8 cellular contexts compared by ENCODE assay signal in the genomic region with DNA sequence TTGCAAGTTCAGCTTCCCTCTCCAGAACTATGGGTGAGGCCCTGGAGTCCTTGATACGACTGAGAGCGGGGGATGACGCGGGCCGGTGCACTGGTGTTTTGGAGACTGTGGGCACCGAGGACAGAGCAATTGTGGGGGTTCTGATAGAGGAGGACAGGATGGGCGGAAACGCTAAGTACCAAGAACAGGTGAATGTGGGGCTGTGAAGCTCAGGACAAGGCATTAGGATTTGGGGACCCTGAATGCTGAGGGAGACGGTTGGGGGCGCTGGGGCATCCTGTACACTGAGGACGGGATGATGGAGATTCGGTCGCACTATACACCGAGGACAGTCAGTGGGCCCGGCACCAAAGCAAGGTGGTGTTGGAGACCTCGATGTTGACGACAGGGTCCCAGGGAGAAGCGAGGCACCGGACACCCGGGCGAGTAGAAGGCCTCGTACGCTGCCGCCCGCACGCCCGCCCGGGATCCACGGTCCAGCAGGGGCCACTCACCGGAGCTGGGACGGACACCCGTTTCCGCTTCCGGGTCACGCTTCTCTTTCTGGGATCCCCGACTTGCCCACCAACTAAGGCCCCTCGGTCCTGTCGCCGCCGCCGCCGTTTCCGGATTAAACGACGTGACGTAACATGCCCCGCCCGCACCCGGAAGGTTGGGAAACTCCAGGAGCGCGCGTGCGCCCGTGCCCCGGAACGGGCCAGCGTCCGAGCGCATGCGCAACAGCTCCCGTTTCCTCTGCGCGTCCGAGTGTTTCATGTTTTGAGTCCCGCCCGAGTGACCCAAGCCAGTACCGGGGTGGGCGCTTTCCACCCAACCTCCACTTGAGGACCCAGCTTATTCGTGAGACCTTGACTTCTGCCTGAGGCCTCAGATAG. TPM values are rescaled to one million over a fixed set of nuclear protein-coding genes. Genes with fewer than 3 reads are reported as not detected.
DNase-seq lines count a peak whose midpoint lies in the region; ATAC-seq and TF ChIP-seq lines count a peak whose summit lies in the region.

TSS of gene CHMP2A (minus strand) at position 612 of the 875 bp plus-strand sequence. CDS start 893 bp downstream, outside the sequence.

- H3F3A ChIP-seq in OCI-LY1 (ENCODE audit: insufficient read depth, low read length): peaks cover 9% of the 10 kb centered on the region

- H3K4me2 ChIP-seq in BLaER1 treated with 17β-estradiol and CSF1 and Interleukin-3, amounts not matched to agents 10 nM and 100 nM: peak within 1 kb of the TSS; percentile 89 to 100 (median 98)
- peak within 1 kb of the TSS; percentile 88 for H3K4me2 ChIP-seq in OCI-LY1 (ENCODE audit: low read length)
- H3K4me2 ChIP-seq in trophoblast cell (ENCODE audit: low read length): peak within 1 kb of the TSS; percentile 90

- TF ChIP-seq CTCF in OCI-LY1 (IDR thresholded peaks at IDR 0.05; ENCODE audit: low read length): no peak
- TF ChIP-seq CTCF in glutamatergic neuron (IDR thresholded peaks at IDR 0.05; ENCODE audit: partially characterized antibody, unreplicated experiment): no peak
- no peak for TF ChIP-seq CTCF in type B pancreatic cell (conservative IDR thresholded peaks at IDR 0.05)

- peaks cover 54% of the 10 kb centered on the region for H3K4me1 Mint-ChIP-seq in activated naive CD4-positive, alpha-beta T cell treated with anti-CD3 and anti-CD28 coated beads, Interleukin-2, amount 10 ng/mL, durations not matched to agents 7 days and 5 days
- H3K4me1 Mint-ChIP-seq in glutamatergic neuron (ENCODE audit: low read depth, unreplicated experiment): peaks cover 16% of the 10 kb centered on the region
- H3K4me1 Mint-ChIP-seq in type B pancreatic cell (ENCODE audit: unreplicated experiment): peaks cover 20% of the 10 kb centered on the region

- peak within 1 kb of the TSS; percentile 96 for H3K4me3 Mint-ChIP-seq in activated naive CD4-positive, alpha-beta T cell treated with anti-CD3 and anti-CD28 coated beads, Interleukin-2, amount 10 ng/mL, durations not matched to agents 7 days and 5 days
- H3K4me3 Mint-ChIP-seq in glutamatergic neuron (ENCODE audit: unreplicated experiment) (peak within 1 kb of the TSS; percentile 97), type B pancreatic cell (peak within 1 kb of the TSS; percentile 95)

- no peak within 1 kb of the TSS for H3K23ac ChIP-seq in trophoblast cell (ENCODE audit: low read length)

- peak within 1 kb of the TSS; percentile 92 for H2AK5ac ChIP-seq in trophoblast cell (ENCODE audit: low read length)

- no peaks in the 10 kb centered on the region for H3K27me3 Mint-ChIP-seq in activated naive CD4-positive, alpha-beta T cell treated with anti-CD3 and anti-CD28 coated beads, Interleukin-2, amount 10 ng/mL, durations not matched to agents 7 days and 5 days
- H3K27me3 Mint-ChIP-seq in glutamatergic neuron (ENCODE audit: unreplicated experiment) (peaks cover 19% of the 10 kb centered on the region), type B pancreatic cell (no peaks in the 10 kb centered on the region)

- H3K9me3 Mint-ChIP-seq in activated naive CD4-positive, alpha-beta T cell treated with anti-CD3 and anti-CD28 coated beads, Interleukin-2, amount 10 ng/mL, durations not matched to agents 7 days and 5 days: no peaks in the 10 kb centered on the region
- H3K9me3 Mint-ChIP-seq in glutamatergic neuron (ENCODE audit: unreplicated experiment): peaks cover 25% of the 10 kb centered on the region
- H3K9me3 Mint-ChIP-seq in type B pancreatic cell: no peaks in the 10 kb centered on the region

- peak within 1 kb of the TSS; percentile 75 to 99 (median 98) for H3K27ac ChIP-seq in BLaER1 treated with 17β-estradiol and CSF1 and Interleukin-3, amounts not matched to agents 10 nM and 100 nM
- H3K27ac ChIP-seq in OCI-LY1 (ENCODE audit: low read depth, low read length, poor library complexity, severe bottlenecking): peak within 1 kb of the TSS; percentile 93
- H3K27ac ChIP-seq in trophoblast cell (ENCODE audit: low read depth, low read length): peak within 1 kb of the TSS; percentile 89

- H3K27ac Mint-ChIP-seq in activated naive CD4-positive, alpha-beta T cell treated with anti-CD3 and anti-CD28 coated beads, Interleukin-2, amount 10 ng/mL, durations not matched to agents 7 days and 5 days: peak within 1 kb of the TSS; percentile 94
- H3K27ac Mint-ChIP-seq in glutamatergic neuron (ENCODE audit: unreplicated experiment) (peak within 1 kb of the TSS; percentile 96), type B pancreatic cell (peak within 1 kb of the TSS; percentile 100)

- peak; percentile 17 for ATAC-seq in GM21717 (IDR thresholded peaks at IDR 0.05; ENCODE audit: unreplicated experiment)

- H3K36me3 ChIP-seq in BLaER1 treated with 17β-estradiol and CSF1 and Interleukin-3, amounts not matched to agents 10 nM and 100 nM: peaks cover 53 to 67% (median 61%) of the 10 kb centered on the region in 11 experiments
- peaks cover 59% of the 10 kb centered on the region for H3K36me3 ChIP-seq in OCI-LY1 (ENCODE audit: insufficient read depth, low read length)
- H3K36me3 ChIP-seq in trophoblast cell (ENCODE audit: control insufficient read depth in 1 of 2, insufficient read depth in 2 of 2, low read length in 2 of 2): peaks cover 52% of the 10 kb centered on the region in 2 experiments

- H4K20me1 ChIP-seq in BLaER1 treated with 17β-estradiol and CSF1 and Interleukin-3, amounts not matched to agents 10 nM and 100 nM: peaks cover 19 to 69% (median 49%) of the 10 kb centered on the region in 11 experiments; a peak in 21 of 22 replicates
- H4K20me1 ChIP-seq in OCI-LY1 (ENCODE audit: insufficient read depth, low read length): no peaks in the 10 kb centered on the region

- H3K9me3 ChIP-seq in BLaER1 treated with 17β-estradiol and CSF1 and Interleukin-3, amounts not matched to agents 10 nM and 100 nM (replicated peaks in 1 of 11): no peaks in the 10 kb centered on the region
- H3K9me3 ChIP-seq in OCI-LY1 (ENCODE audit: low read length): no peaks in the 10 kb centered on the region
- no peaks in the 10 kb centered on the region for H3K9me3 ChIP-seq in trophoblast cell (ENCODE audit: insufficient read depth, low read depth, low read length)

- peak within 1 kb of the TSS; percentile 71 for H3K18ac ChIP-seq in trophoblast cell (ENCODE audit: low read length)

- peak within 1 kb of the TSS; percentile 59 for H2BK120ac ChIP-seq in trophoblast cell (ENCODE audit: insufficient read depth, low read length, poor library complexity)

- H3K9ac ChIP-seq in BLaER1 treated with 17β-estradiol and CSF1 and Interleukin-3, amounts not matched to agents 10 nM and 100 nM: peak within 1 kb of the TSS; percentile 89 to 98 (median 96)
- peak within 1 kb of the TSS; percentile 81 for H3K9ac ChIP-seq in OCI-LY1 (ENCODE audit: low read length)
- H3K9ac ChIP-seq in trophoblast cell (ENCODE audit: low read length): peak within 1 kb of the TSS; percentile 91

- peak within 1 kb of the TSS; percentile 10 for H2BK12ac ChIP-seq in trophoblast cell (ENCODE audit: low read length)

- CTCF ChIA-PET in activated naive CD4-positive, alpha-beta T cell treated with anti-CD3 and anti-CD28 coated beads, Interleukin-2, amount 10 ng/mL, durations not matched to agents 7 days and 5 days (lab: Charles Lee): interaction anchor here (0.7 to 3.0 kb wide), 6 partner anchors 18 to 41 kb away, joined by 3 to 21 read pairs (median 4); partner anchors contain the start of gene ZBTB45

- H3K36me3 Mint-ChIP-seq in activated naive CD4-positive, alpha-beta T cell treated with anti-CD3 and anti-CD28 coated beads, Interleukin-2, amount 10 ng/mL, durations not matched to agents 7 days and 5 days: peaks cover 64% of the 10 kb centered on the region
- H3K36me3 Mint-ChIP-seq in glutamatergic neuron (ENCODE audit: unreplicated experiment): no peaks in the 10 kb centered on the region
- peaks cover 23% of the 10 kb centered on the region for H3K36me3 Mint-ChIP-seq in type B pancreatic cell

- H3K4ac ChIP-seq in trophoblast cell (ENCODE audit: low read depth, low read length): peak within 1 kb of the TSS; percentile 78

- H3K14ac ChIP-seq in trophoblast cell (ENCODE audit: low read length): peak within 1 kb of the TSS; percentile 94

- peaks cover 19% of the 10 kb centered on the region for H3K79me2 ChIP-seq in OCI-LY1 (ENCODE audit: insufficient read depth, low read length)
- peaks cover 27% of the 10 kb centered on the region for H3K79me2 ChIP-seq in trophoblast cell (ENCODE audit: control insufficient read depth, insufficient read depth, low read length, poor library complexity)

- peak within 1 kb of the TSS; percentile 61 to 98 (median 90) for H3K4me3 ChIP-seq in BLaER1 treated with 17β-estradiol and CSF1 and Interleukin-3, amounts not matched to agents 10 nM and 100 nM
- H3K4me3 ChIP-seq in OCI-LY1 (ENCODE audit: low read depth, low read length, poor library complexity, severe bottlenecking) (peak within 1 kb of the TSS; percentile 91), trophoblast cell (ENCODE audit: low read depth, low read length) (peak within 1 kb of the TSS; percentile 82)

- DNase-seq in activated naive CD4-positive, alpha-beta T cell treated with anti-CD3 and anti-CD28 coated beads, Interleukin-2, amount 10 ng/mL, durations not matched to agents 7 days and 5 days: peak; percentile 98
- peak; percentile 99 for DNase-seq in glutamatergic neuron
- DNase-seq in trophoblast cell: peak; percentile 90 to 98
- peak; percentile 99 for DNase-seq in type B pancreatic cell (ENCODE audit: extremely low spot score, unreplicated experiment)
- no peak for DNase-seq in NCI-H2196 (lab: John Stamatoyannopoulos, UW; ENCODE audit: unreplicated experiment)

- peak within 1 kb of the TSS; percentile 55 for H2BK5ac ChIP-seq in trophoblast cell (ENCODE audit: low read depth, low read length, poor library complexity)

- H3K79me1 ChIP-seq in trophoblast cell (ENCODE audit: low read length): peaks cover 24% of the 10 kb centered on the region

- H3K4me1 ChIP-seq in BLaER1 treated with 17β-estradiol and CSF1 and Interleukin-3, amounts not matched to agents 10 nM and 100 nM: peaks cover 41 to 74% (median 48%) of the 10 kb centered on the region in 10 experiments
- H3K4me1 ChIP-seq in OCI-LY1 (ENCODE audit: insufficient read depth, low read length, severe bottlenecking): peaks cover 39% of the 10 kb centered on the region
- peaks cover 18 to 26% of the 10 kb centered on the region in 2 experiments for H3K4me1 ChIP-seq in trophoblast cell (ENCODE audit: control insufficient read depth in 1 of 2, insufficient read depth in 2 of 2, low read length in 2 of 2)

- peak within 1 kb of the TSS; percentile 98 for H4K8ac ChIP-seq in trophoblast cell (ENCODE audit: low read depth, low read length)

- no peaks in the 10 kb centered on the region for H3K27me3 ChIP-seq in BLaER1 treated with 17β-estradiol and CSF1 and Interleukin-3, amounts not matched to agents 10 nM and 100 nM
- H3K27me3 ChIP-seq in OCI-LY1 (ENCODE audit: insufficient read depth, low read length): no peaks in the 10 kb centered on the region
- no peaks in the 10 kb centered on the region for H3K27me3 ChIP-seq in trophoblast cell (ENCODE audit: insufficient read depth, low read length)

- no CpG with 5 or more reads among the region's 69 CpGs for WGBS in trophoblast cell (ENCODE audit: extremely low coverage, insufficient coverage, insufficient read length)

- no peaks in the 10 kb centered on the region for H3K9me2 ChIP-seq in OCI-LY1 (ENCODE audit: low read depth, low read length)

- peak within 1 kb of the TSS; percentile 91 for H4K12ac ChIP-seq in trophoblast cell (ENCODE audit: low read depth, low read length)

- H2AFZ ChIP-seq in OCI-LY1 (ENCODE audit: low read length) (no peak within 1 kb of the TSS), trophoblast cell (ENCODE audit: insufficient read depth, low read length, poor library complexity) (peak within 1 kb of the TSS; percentile 68)

- H4K91ac ChIP-seq in trophoblast cell (ENCODE audit: low read depth, low read length): peak within 1 kb of the TSS; percentile 94

RNA-seq across cellular contexts. Expression of gene CHMP2A, which starts in this region (rescaled TPM):
- total RNA-seq in glutamatergic neuron (ENCODE audit: unreplicated experiment): 108 TPM
- polyA plus RNA-seq in trophoblast cell (2013): 137 and 138 TPM in 2 replicates
- total RNA-seq in type B pancreatic cell (ENCODE audit: low replicate concordance): 86.5 and 97.7 TPM in 2 replicates
